Comparison of ENCODE assay signal across 13 cellular contexts in genomic region chr9:90046317-90046861, GRCh38.
"Had no signal": no experiment of that assay in that cellular context is flagged by ENCODE, and none has a peak within 500 bp of the region (broad histone marks: within the 10 kb centered on the region; RNA-seq: fewer than 3 reads in every experiment).

No MANE protein-coding gene starts in this region.

- H3K9me3 Mint-ChIP-seq: dendritic cell treated with granulocyte-macrophage colony-stimulating factor and Interleukin-4, amounts not matched to agents 40 ng/mL and 50 ng/mL, for 4 days; natural killer cell treated with Interleukin-12 subunit alpha and Interleukin-12 subunit beta and Interleukin-15 and Interleukin-18, amount 100 ng/mL, for 72 hours had no signal

- H3K36me3 Mint-ChIP-seq: natural killer cell treated with Interleukin-12 subunit alpha and Interleukin-12 subunit beta and Interleukin-15 and Interleukin-18, amount 100 ng/mL, for 72 hours had no signal

- H3K27ac Mint-ChIP-seq: dendritic cell treated with granulocyte-macrophage colony-stimulating factor and Interleukin-4, amounts not matched to agents 40 ng/mL and 50 ng/mL, for 4 days; natural killer cell treated with Interleukin-12 subunit alpha and Interleukin-12 subunit beta and Interleukin-15 and Interleukin-18, amount 100 ng/mL, for 72 hours had no signal

- DNase-seq: activated CD4-positive, CD25-positive, alpha-beta regulatory T cell; effector memory CD4-positive, alpha-beta T cell; foreskin keratinocyte; kidney glomerular epithelial cell; left ventricle myocardium superior; mesendoderm; nucleus accumbens; right cardiac atrium; SJCRH30; stimulated activated naive CD4-positive, alpha-beta T cell; trophoblast cell had no signal

- H3K4me3 Mint-ChIP-seq: dendritic cell treated with granulocyte-macrophage colony-stimulating factor and Interleukin-4, amounts not matched to agents 40 ng/mL and 50 ng/mL, for 4 days; natural killer cell treated with Interleukin-12 subunit alpha and Interleukin-12 subunit beta and Interleukin-15 and Interleukin-18, amount 100 ng/mL, for 72 hours had no signal
